Comparison of ENCODE assay signal across 20 cellular contexts in genomic region chr6:75818061-75818855, GRCh38.
DNase-seq lines count a peak whose midpoint lies in the region; FAIRE-seq and TF ChIP-seq lines count a peak whose summit lies in the region.
"Had no signal": no experiment of that assay in that cellular context is flagged by ENCODE, and none has a peak within 500 bp of the region (broad histone marks: within the 10 kb centered on the region; RNA-seq: fewer than 3 reads in every experiment).

No MANE protein-coding gene starts in this region.

- no peak overlapping the region for H3K27ac Mint-ChIP-seq in astrocyte (ENCODE audit: unreplicated experiment)
- H3K27ac Mint-ChIP-seq: activated B cell treated with CpG ODN at 0.5 μM for 24 hours; activated T-helper 1 cell treated with anti-CD3 and anti-CD28 coated beads, Interleukin-12 subunit alpha, Interleukin-12 subunit beta, Interleukin-2, Interleukin-4 antibody, amounts not matched to agents 30 ng/mL and 10 ng/mL and 1 ng/mL, durations not matched to agents 14 hours and 24 hours and 36 hours; naive thymus-derived CD8-positive, alpha-beta T cell had no signal

- peaks cover 1% of the 10 kb centered on the region for H3K4me1 Mint-ChIP-seq in astrocyte (ENCODE audit: low read depth, unreplicated experiment)
- H3K4me1 Mint-ChIP-seq: activated B cell treated with CpG ODN at 0.5 μM for 24 hours; immature natural killer cell; naive thymus-derived CD8-positive, alpha-beta T cell had no signal

- no peak overlapping the region for H3K4me3 Mint-ChIP-seq in astrocyte (ENCODE audit: unreplicated experiment)
- H3K4me3 Mint-ChIP-seq: activated B cell treated with CpG ODN at 0.5 μM for 24 hours; activated T-helper 1 cell treated with anti-CD3 and anti-CD28 coated beads, Interleukin-12 subunit alpha, Interleukin-12 subunit beta, Interleukin-2, Interleukin-4 antibody, amounts not matched to agents 30 ng/mL and 10 ng/mL and 1 ng/mL, durations not matched to agents 14 hours and 24 hours and 36 hours; immature natural killer cell; naive thymus-derived CD8-positive, alpha-beta T cell had no signal

- DNase-seq in DMS153 (lab: John Stamatoyannopoulos, UW) (peak; percentile 26), DMS153 treated with DMSO at 0.1 percent for 48 hours (lab: John Stamatoyannopoulos, UW; ENCODE audit: unreplicated experiment) (no peak), astrocyte (ENCODE audit: low read depth) (peak; percentile 42), fibroblast of the aortic adventitia (ENCODE audit: low read depth) (peak; percentile 1), stromal cell of bone marrow (ENCODE audit: low read depth) (peak; percentile 7), hypothalamus (lab: John Stamatoyannopoulos, UW) (no peak), HCEC 1CT (no peak)
- no peak for DNase-seq in stimulated activated CD4-positive, alpha-beta T cell treated with anti-CD3 and anti-CD28 coated beads, Interleukin-12 subunit alpha, Interleukin-12 subunit beta, amount 100 ng/mL, for 4 hours
- DNase-seq: activated B cell treated with CpG ODN at 0.5 μM for 24 hours; C1 segment of cervical spinal cord; cerebellar nuclear complex; H7; immature natural killer cell; naive thymus-derived CD8-positive, alpha-beta T cell; NCI-H1436 treated with DMSO at 0.1 percent for 48 hours; posterior cingulate gyrus; Right ventricle myocardium superior had no signal

- H3K36me3 Mint-ChIP-seq in astrocyte (ENCODE audit: low read depth, unreplicated experiment) = peaks cover 5% of the 10 kb centered on the region
- H3K36me3 Mint-ChIP-seq: naive thymus-derived CD8-positive, alpha-beta T cell had no signal

- H3K4me1 ChIP-seq in astrocyte (ENCODE audit: insufficient read depth, low read length) = peaks cover 5% of the 10 kb centered on the region

- peak overlapping the region; percentile 74 for H3K27ac ChIP-seq in astrocyte (ENCODE audit: low read depth, low read length)
- H3K27ac ChIP-seq: 22Rv1 had no signal

- H3K27me3 Mint-ChIP-seq in astrocyte (ENCODE audit: low read depth, unreplicated experiment) = no peaks in the 10 kb centered on the region
- H3K27me3 Mint-ChIP-seq: activated B cell treated with CpG ODN at 0.5 μM for 24 hours had no signal

- H3K36me3 ChIP-seq in astrocyte (ENCODE audit: insufficient read depth, low read length) = no peaks in the 10 kb centered on the region

- no peaks in the 10 kb centered on the region for H3K27me3 ChIP-seq in astrocyte (ENCODE audit: insufficient read depth, low read length)

- H3K9ac ChIP-seq in astrocyte (ENCODE audit: low read length) = peak overlapping the region; percentile 26

- no peaks in the 10 kb centered on the region for H3K9me3 Mint-ChIP-seq in astrocyte (ENCODE audit: unreplicated experiment)
- H3K9me3 Mint-ChIP-seq: activated B cell treated with CpG ODN at 0.5 μM for 24 hours; activated T-helper 1 cell treated with anti-CD3 and anti-CD28 coated beads, Interleukin-12 subunit alpha, Interleukin-12 subunit beta, Interleukin-2, Interleukin-4 antibody, amounts not matched to agents 30 ng/mL and 10 ng/mL and 1 ng/mL, durations not matched to agents 14 hours and 24 hours and 36 hours; naive thymus-derived CD8-positive, alpha-beta T cell had no signal

- FAIRE-seq in astrocyte (lab: Jason Lieb, UNC) = peak; percentile 37
- FAIRE-seq: HTR-8/SVneo had no signal

- peak overlapping the region; percentile 22 for H3K4me2 ChIP-seq in astrocyte (ENCODE audit: low read length)

- no peak overlapping the region for H2AFZ ChIP-seq in astrocyte (ENCODE audit: low read depth, low read length)

- no peak overlapping the region for H3K4me3 ChIP-seq in astrocyte (ENCODE audit: insufficient read depth, low read depth, low read length)
- H3K4me3 ChIP-seq in fibroblast of the aortic adventitia (ENCODE audit: low read depth, low read length) = no peak overlapping the region

- no peak for TF ChIP-seq CTCF in astrocyte (IDR thresholded peaks at IDR 0.05; ENCODE audit: insufficient read depth, low read depth, low read length)
- no peak for TF ChIP-seq CTCF in fibroblast of the aortic adventitia (IDR thresholded peaks at IDR 0.05; ENCODE audit: insufficient read depth, low read length)

- no peaks in the 10 kb centered on the region for H3K9me3 ChIP-seq in astrocyte (ENCODE audit: insufficient read depth, low read depth, low read length)

- peaks cover 6% of the 10 kb centered on the region for H4K20me1 ChIP-seq in astrocyte (ENCODE audit: insufficient read depth, low read length)

- H3K79me2 ChIP-seq in astrocyte (ENCODE audit: insufficient read depth, low read length) = no peaks in the 10 kb centered on the region

Comparison
In these comparisons a context has a peak if more than half of its experiments do, and no peak if none do; other contexts are left out.
1. DNase-seq: peak in DMS153 (single experiment), astrocyte (single experiment), fibroblast of the aortic adventitia (single experiment) and stromal cell of bone marrow (single experiment); none in DMS153 treated with DMSO at 0.1 percent for 48 hours (single experiment), hypothalamus (0 of 51), HCEC 1CT (single experiment) and stimulated activated CD4-positive, alpha-beta T cell treated with anti-CD3 and anti-CD28 coated beads, Interleukin-12 subunit alpha, Interleukin-12 subunit beta, amount 100 ng/mL, for 4 hours (single experiment).